ENCODE assay signal across 15 cellular contexts in the genomic region with DNA sequence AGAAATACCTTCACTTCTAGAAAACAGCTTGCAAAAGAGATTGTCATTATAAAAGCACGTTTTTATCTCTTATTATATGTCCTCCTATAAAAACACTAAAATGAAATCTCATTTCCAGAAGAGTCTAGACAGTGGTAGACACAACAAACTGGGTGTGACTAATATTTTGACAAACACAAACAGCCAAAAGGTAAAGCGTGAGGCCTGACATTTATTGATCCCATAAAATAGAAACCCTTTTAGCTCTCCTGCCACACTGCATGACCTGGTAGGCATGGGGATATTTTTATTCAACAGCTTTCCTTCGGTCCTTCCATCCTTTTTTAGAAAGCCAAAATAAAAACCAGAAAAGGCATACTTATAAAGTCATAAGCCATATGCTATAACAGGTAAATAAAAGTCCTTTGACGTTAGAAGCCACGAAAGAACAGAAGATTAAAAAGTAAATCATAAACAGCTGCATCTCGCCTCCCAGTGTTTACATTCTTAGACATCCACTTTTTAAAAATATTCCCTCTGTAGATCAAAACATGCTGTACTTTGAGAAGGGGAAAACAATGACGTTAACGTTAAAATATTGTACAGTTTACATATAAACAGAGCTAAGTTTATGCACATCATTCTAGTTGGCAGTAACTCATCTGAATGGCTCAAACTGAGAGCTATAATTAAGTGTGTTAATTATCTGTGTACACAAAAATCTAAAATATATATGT. TPM values are rescaled to one million over a fixed set of nuclear protein-coding genes. Genes with fewer than 3 reads are reported as not detected.
A peak's percentile ranks its signal among the peaks of the same experiment; 100 is the strongest.
DNase-seq lines count a peak whose midpoint lies in the region; ATAC-seq, FAIRE-seq and TF ChIP-seq lines count a peak whose summit lies in the region.
"Had no signal": no experiment of that assay in that cellular context is flagged by ENCODE, and none has a peak within 500 bp of the region (broad histone marks: within the 10 kb centered on the region; RNA-seq: fewer than 3 reads in every experiment).

No MANE protein-coding gene starts in this region.

- CTCF ChIA-PET in HEK293T (lab: Yijun Ruan, JAX) = no interaction called here

- H2AFZ ChIP-seq in ACC112 (ENCODE audit: low read length, unreplicated experiment) = no peak overlapping the region
- H2AFZ ChIP-seq in osteoblast (ENCODE audit: low read length) = no peak overlapping the region

- TF ChIP-seq CTCF in osteoblast (IDR thresholded peaks at IDR 0.05; ENCODE audit: extremely low read depth, low read depth, low read length) = no peak

- H3K4me1 ChIP-seq in ACC112 (ENCODE audit: control insufficient read depth, insufficient read depth, low read length, unreplicated experiment) (peaks cover 66% of the 10 kb centered on the region), osteoblast (ENCODE audit: insufficient read depth, low read length) (peaks cover 39% of the 10 kb centered on the region)

- peaks cover 10% of the 10 kb centered on the region for H4K20me1 ChIP-seq in osteoblast (ENCODE audit: insufficient read depth, low read length)

- POLR2A ChIA-PET in HEK293T (lab: Yijun Ruan, JAX) = no interaction called here

- DNase-seq in MG63 (no peak), osteoblast (ENCODE audit: insufficient read length, low spot score, missing footprints) (no peak), CD1c-positive myeloid dendritic cell (ENCODE audit: extremely low spot score) (no peak), NCI-H82 treated with DMSO at 0.1 percent for 48 hours (lab: John Stamatoyannopoulos, UW; ENCODE audit: unreplicated experiment) (no peak), HEK293T (ENCODE audit: extremely low spot score) (no peak)
- DNase-seq: activated CD4-positive, alpha-beta T cell treated with anti-CD3 and anti-CD28 coated beads, Interleukin-2, amount 10 ng/mL, durations not matched to agents 7 days and 5 days; naive B cell; NCI-H2107; T-helper 2 cell had no signal

- H3K9me3 ChIP-seq in MG63 (no peaks in the 10 kb centered on the region), osteoblast (ENCODE audit: low read depth, low read length) (no peaks in the 10 kb centered on the region)

- H3K36me3 ChIP-seq in ACC112 (ENCODE audit: insufficient read depth, low read length) (0 out of 2 replicates have a peak, but pooled peaks cover 7% of the 10 kb centered on the region), MG63 (peaks cover 3% of the 10 kb centered on the region), osteoblast (ENCODE audit: insufficient read depth, low read length) (peaks cover 4% of the 10 kb centered on the region)

- H3K4me3 ChIP-seq in ACC112 (ENCODE audit: low read depth, low read length) = peak overlapping the region; percentile 41
- peak overlapping the region; percentile 11; the same call in 1 of the 2 replicates for H3K4me3 ChIP-seq in MG63
- H3K4me3 ChIP-seq in osteoblast (ENCODE audit: insufficient read depth, low read length) = no peak overlapping the region
- H3K4me3 ChIP-seq: skin epidermis had no signal

- H3K79me2 ChIP-seq in ACC112 (ENCODE audit: control insufficient read depth, insufficient read depth, low read length, unreplicated experiment) (peaks cover 94% of the 10 kb centered on the region), osteoblast (ENCODE audit: insufficient read depth, low read length) (peaks cover 96% of the 10 kb centered on the region)

- ATAC-seq in HG02571 (IDR thresholded peaks at IDR 0.05; ENCODE audit: unreplicated experiment) = no peak

- H3K27me3 ChIP-seq in ACC112 (ENCODE audit: insufficient read depth, low read length) = no peaks in the 10 kb centered on the region
- no peaks in the 10 kb centered on the region for H3K27me3 ChIP-seq in MG63
- H3K27me3 ChIP-seq in osteoblast (ENCODE audit: insufficient read depth, low read length) = no peaks in the 10 kb centered on the region

- peak overlapping the region; percentile 26 for H3K4me2 ChIP-seq in osteoblast (ENCODE audit: insufficient read depth, low read length)
- H3K4me2 ChIP-seq: KMS-11 had no signal

- peak; percentile 98 for FAIRE-seq in endometrium (lab: Jason Lieb, UNC)
- FAIRE-seq: endothelial cell of umbilical vein had no signal

- H3K27ac ChIP-seq in ACC112 (ENCODE audit: low read depth, low read length) (peak overlapping the region; percentile 90), osteoblast (ENCODE audit: low read depth, low read length) (peak overlapping the region; percentile 58)
- H3K27ac ChIP-seq: KMS-11 had no signal

TF ChIP-seq in HEK293T, 16 proteins besides CTCF, POLR2A, EP300 and RAD21:
- TF ChIP-seq SUZ12 (IDR thresholded peaks at IDR 0.05) = no peak
- no peak for TF ChIP-seq FOXA1 (IDR thresholded peaks at IDR 0.05)
- no peak for TF ChIP-seq FOXM1 (IDR thresholded peaks at IDR 0.05; ENCODE audit: borderline replicate concordance)
- TF ChIP-seq ARNT (IDR thresholded peaks at IDR 0.05) = no peak
TF ChIP-seq in HEK293T: peak in this region for 0.

RNA-seq across cellular contexts. Expression of gene IRS1, which starts 44.6 kb away (rescaled TPM):
- total RNA-seq in MG63 (2014; rRNA removed; shearing (Covaris generic); ENCODE audit: low replicate concordance) = 5.1 and 5.6 TPM in 2 replicates
- 24.5 and 27.9 TPM in 2 replicates for total RNA-seq in osteoblast
